ENCODE assay signal across 2 cellular contexts in the genomic region with DNA sequence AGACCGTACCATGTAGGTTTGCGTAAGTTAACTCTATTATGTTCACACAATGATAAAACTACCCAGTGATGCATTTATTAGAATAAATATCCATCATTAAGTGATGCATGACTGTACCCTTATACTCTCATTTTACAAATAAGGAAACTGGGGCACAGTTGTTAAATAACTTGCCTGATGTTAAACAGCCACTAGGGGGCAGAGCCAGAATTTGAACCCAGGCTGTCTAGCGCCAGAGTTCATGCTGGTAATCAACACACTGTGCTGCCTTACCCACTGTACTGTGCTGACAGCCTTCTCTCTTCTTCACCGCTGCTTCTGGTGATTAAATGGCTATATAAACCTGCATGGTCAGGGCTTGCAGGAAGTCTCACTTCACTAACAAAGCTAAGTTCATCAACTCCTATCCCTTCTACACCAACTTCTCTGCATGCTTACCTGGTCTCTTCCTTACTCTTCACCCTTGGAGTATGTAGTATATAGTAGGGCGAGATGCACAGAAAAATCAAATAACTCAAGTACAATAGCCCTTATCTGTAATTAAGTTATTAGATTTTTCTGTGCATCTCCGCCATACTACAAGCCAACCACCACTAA.
TF ChIP-seq lines count a peak whose summit lies in the region.

No MANE protein-coding gene starts in this region.

TF ChIP-seq in IMR-90, 13 proteins besides CTCF, POLR2A, EP300 and RAD21:
- TF ChIP-seq CEBPB (IDR thresholded peaks at IDR 0.05; ENCODE audit: low read depth, low read length) (no peak), SMC3 (IDR thresholded peaks at IDR 0.05; ENCODE audit: low read depth, low read length) (peak; percentile 35; the same call in 1 of the 2 replicates)

TF ChIP-seq in H1, 55 proteins besides CTCF, POLR2A, EP300 and RAD21:
- no peak for TF ChIP-seq KDM1A (IDR thresholded peaks at IDR 0.05; ENCODE audit: borderline replicate concordance, low read length)
- TF ChIP-seq POLR2AphosphoS5 (IDR thresholded peaks at IDR 0.05; ENCODE audit: low read depth, low read length), result no peak
- no peak for TF ChIP-seq SAP30 (IDR thresholded peaks at IDR 0.05; ENCODE audit: insufficient read depth, insufficient replicate concordance, low read length)
- no peak for TF ChIP-seq KDM4A (IDR thresholded peaks at IDR 0.05; ENCODE audit: low read depth, low read length, severe bottlenecking)
- TF ChIP-seq TAF1 (IDR thresholded peaks at IDR 0.05; ENCODE audit: low read depth, low read length), result no peak
- TF ChIP-seq NANOG (IDR thresholded peaks at IDR 0.05; ENCODE audit: insufficient read depth, low read depth, low read length, poor library complexity, severe bottlenecking), result no peak
- no peak for TF ChIP-seq TAF7 (optimal IDR thresholded peaks at IDR 0.05; ENCODE audit: borderline replicate concordance, low read depth, low read length)
- TF ChIP-seq EGR1 (IDR thresholded peaks at IDR 0.05; ENCODE audit: borderline replicate concordance, low read depth, low read length), result no peak
- no peak for TF ChIP-seq EZH2 (IDR thresholded peaks at IDR 0.05; ENCODE audit: low read depth, low read length, severe bottlenecking)
- TF ChIP-seq, protein P1, sequence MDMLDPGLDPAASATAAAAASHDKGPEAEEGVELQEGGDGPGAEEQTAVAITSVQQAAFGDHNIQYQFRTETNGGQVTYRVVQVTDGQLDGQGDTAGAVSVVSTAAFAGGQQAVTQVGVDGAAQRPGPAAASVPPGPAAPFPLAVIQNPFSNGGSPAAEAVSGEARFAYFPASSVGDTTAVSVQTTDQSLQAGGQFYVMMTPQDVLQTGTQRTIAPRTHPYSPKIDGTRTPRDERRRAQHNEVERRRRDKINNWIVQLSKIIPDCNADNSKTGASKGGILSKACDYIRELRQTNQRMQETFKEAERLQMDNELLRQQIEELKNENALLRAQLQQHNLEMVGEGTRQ (IDR thresholded peaks at IDR 0.05; ENCODE audit: low read length), result no peak
- no peak for TF ChIP-seq BACH1 (IDR thresholded peaks at IDR 0.05; ENCODE audit: low read length)
- no peak for TF ChIP-seq KDM5A (IDR thresholded peaks at IDR 0.05; ENCODE audit: low read length)
- no peak for TF ChIP-seq RFX5 (IDR thresholded peaks at IDR 0.05; ENCODE audit: borderline replicate concordance, low read depth, low read length)
- TF ChIP-seq PHF8 (conservative IDR thresholded peaks at IDR 0.05; ENCODE audit: low read depth, low read length), result no peak
- no peak for TF ChIP-seq CREB1 (IDR thresholded peaks at IDR 0.05)
- TF ChIP-seq POU5F1 (IDR thresholded peaks at IDR 0.05; ENCODE audit: low read depth, low read length), result no peak
